In the genomic region with DNA sequence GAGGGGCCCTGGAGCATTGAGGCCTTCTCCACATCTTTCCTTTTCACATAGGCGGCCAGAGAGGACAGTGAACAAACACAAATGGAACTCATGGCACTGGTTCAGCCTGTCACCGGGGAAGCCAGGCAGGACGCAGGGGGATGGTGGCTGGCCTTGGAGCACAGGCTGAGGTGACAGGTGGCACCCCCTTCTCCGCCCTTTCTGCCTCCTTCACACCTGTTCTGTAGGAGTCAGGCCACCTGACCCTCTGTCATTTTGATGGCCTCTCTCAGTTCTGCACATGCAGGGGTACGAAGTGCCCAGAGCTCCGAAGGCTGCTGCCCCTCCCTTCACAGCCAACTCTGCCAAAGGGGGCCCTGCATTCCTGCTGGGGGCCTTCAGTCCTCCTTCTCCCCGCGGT, we compare ENCODE assay signal across 28 cellular contexts.
"Had no signal": no experiment of that assay in that cellular context is flagged by ENCODE, and none has a peak within 500 bp of the region (broad histone marks: within the 10 kb centered on the region; RNA-seq: fewer than 3 reads in every experiment).

No MANE protein-coding gene starts in this region.

- H3K27ac Mint-ChIP-seq: activated CD4-positive, alpha-beta memory T cell treated with anti-CD3 and anti-CD28 coated beads for 36 hours; activated CD4-positive, alpha-beta T cell treated with anti-CD3 and anti-CD28 coated beads for 36 hours; activated CD4-positive, alpha-beta T cell treated with anti-CD3 and anti-CD28 coated beads, Interleukin-2, amount 10 ng/mL, durations not matched to agents 24 days and 14 days; activated CD8-positive, alpha-beta memory T cell treated with anti-CD3 and anti-CD28 coated beads, Interleukin-2, amount 10 ng/mL, durations not matched to agents 7 days and 5 days; activated CD8-positive, alpha-beta T cell treated with anti-CD3 and anti-CD28 coated beads, Interleukin-2, amount 10 ng/mL, durations not matched to agents 7 days and 5 days; activated naive CD4-positive, alpha-beta T cell treated with anti-CD3 and anti-CD28 coated beads, Interleukin-2, amount 10 ng/mL, durations not matched to agents 7 days and 5 days; activated naive CD4-positive, alpha-beta T cell treated with anti-CD3 and anti-CD28 coated beads, Interleukin-2, amount 50 U/mL, for 72 hours; activated naive CD8-positive, alpha-beta T cell treated with anti-CD3 and anti-CD28 coated beads, Interleukin-2, amount 10 ng/mL, durations not matched to agents 7 days and 5 days; dendritic cell treated with granulocyte-macrophage colony-stimulating factor and Interleukin-4, amounts not matched to agents 40 ng/mL and 50 ng/mL, for 4 days; endodermal cell had no signal

- H3K4me3 ChIP-seq: ascending aorta, coronary artery, dorsolateral prefrontal cortex had no signal

- H3K36me3 Mint-ChIP-seq: activated CD4-positive, alpha-beta memory T cell treated with anti-CD3 and anti-CD28 coated beads for 36 hours; activated CD8-positive, alpha-beta memory T cell treated with anti-CD3 and anti-CD28 coated beads, Interleukin-2, amount 10 ng/mL, durations not matched to agents 7 days and 5 days; activated naive CD4-positive, alpha-beta T cell treated with anti-CD3 and anti-CD28 coated beads, Interleukin-2, amount 10 ng/mL, durations not matched to agents 7 days and 5 days; activated naive CD4-positive, alpha-beta T cell treated with anti-CD3 and anti-CD28 coated beads, Interleukin-2, amount 50 U/mL, for 72 hours; activated naive CD8-positive, alpha-beta T cell treated with anti-CD3 and anti-CD28 coated beads, Interleukin-2, amount 10 ng/mL, durations not matched to agents 7 days and 5 days had no signal

- DNase-seq: activated CD4-positive, alpha-beta memory T cell treated with anti-CD3 and anti-CD28 coated beads for 36 hours; activated CD4-positive, alpha-beta T cell treated with anti-CD3 and anti-CD28 coated beads for 36 hours; activated CD4-positive, alpha-beta T cell treated with anti-CD3 and anti-CD28 coated beads, Interleukin-2, amount 10 ng/mL, durations not matched to agents 24 days and 14 days; activated CD4-positive, CD25-positive, alpha-beta regulatory T cell; activated CD4-positive, CD25-positive, alpha-beta regulatory T cell treated with anti-CD3 and anti-CD28 coated beads, Interleukin-2, amount 50 U/mL, for 72 hours; activated CD8-positive, alpha-beta memory T cell treated with anti-CD3 and anti-CD28 coated beads, Interleukin-2, amount 10 ng/mL, durations not matched to agents 7 days and 5 days; activated CD8-positive, alpha-beta memory T cell treated with anti-CD3 and anti-CD28 coated beads, Interleukin-2, amount 50 U/mL, for 4 hours; activated CD8-positive, alpha-beta T cell treated with anti-CD3 and anti-CD28 coated beads, Interleukin-2, amount 10 ng/mL, durations not matched to agents 7 days and 5 days; activated gamma-delta T cell; activated naive CD4-positive, alpha-beta T cell; activated naive CD4-positive, alpha-beta T cell treated with anti-CD3 and anti-CD28 coated beads, Interleukin-2, amount 10 ng/mL, durations not matched to agents 7 days and 5 days; activated naive CD8-positive, alpha-beta T cell treated with anti-CD3 and anti-CD28 coated beads, Interleukin-2, amount 10 ng/mL, durations not matched to agents 7 days and 5 days; activated T-cell treated with anti-CD3 and anti-CD28 coated beads, Interleukin-2, amount 50 U/mL, for 1 hour; activated T-cell treated with anti-CD3 and anti-CD28 coated beads, Interleukin-2, amount 50 U/mL, for 48 hours; brain microvascular endothelial cell; effector memory CD4-positive, alpha-beta T cell; endodermal cell; foreskin fibroblast; head of caudate nucleus; T-helper 2 cell had no signal

- FAIRE-seq: bronchial epithelial cell, frontal cortex had no signal

- H3K4me1 Mint-ChIP-seq: activated CD4-positive, alpha-beta T cell treated with anti-CD3 and anti-CD28 coated beads for 36 hours; activated CD4-positive, alpha-beta T cell treated with anti-CD3 and anti-CD28 coated beads, Interleukin-2, amount 10 ng/mL, durations not matched to agents 24 days and 14 days; activated CD8-positive, alpha-beta memory T cell treated with anti-CD3 and anti-CD28 coated beads, Interleukin-2, amount 10 ng/mL, durations not matched to agents 7 days and 5 days; activated naive CD4-positive, alpha-beta T cell treated with anti-CD3 and anti-CD28 coated beads, Interleukin-2, amount 10 ng/mL, durations not matched to agents 7 days and 5 days; activated naive CD8-positive, alpha-beta T cell treated with anti-CD3 and anti-CD28 coated beads, Interleukin-2, amount 10 ng/mL, durations not matched to agents 7 days and 5 days; central memory CD8-positive, alpha-beta T cell; endodermal cell had no signal

- H3K9me3 Mint-ChIP-seq: activated CD4-positive, alpha-beta memory T cell treated with anti-CD3 and anti-CD28 coated beads for 36 hours; activated CD4-positive, alpha-beta T cell treated with anti-CD3 and anti-CD28 coated beads, Interleukin-2, amount 10 ng/mL, durations not matched to agents 24 days and 14 days; activated naive CD4-positive, alpha-beta T cell treated with anti-CD3 and anti-CD28 coated beads, Interleukin-2, amount 10 ng/mL, durations not matched to agents 7 days and 5 days; activated naive CD4-positive, alpha-beta T cell treated with anti-CD3 and anti-CD28 coated beads, Interleukin-2, amount 50 U/mL, for 72 hours; activated naive CD8-positive, alpha-beta T cell treated with anti-CD3 and anti-CD28 coated beads, Interleukin-2, amount 10 ng/mL, durations not matched to agents 7 days and 5 days; central memory CD8-positive, alpha-beta T cell; dendritic cell treated with granulocyte-macrophage colony-stimulating factor and Interleukin-4, amounts not matched to agents 40 ng/mL and 50 ng/mL, for 4 days; endodermal cell had no signal

- H3K4me3 Mint-ChIP-seq: activated CD4-positive, alpha-beta memory T cell treated with anti-CD3 and anti-CD28 coated beads for 36 hours; activated CD4-positive, alpha-beta T cell treated with anti-CD3 and anti-CD28 coated beads for 36 hours; activated CD4-positive, alpha-beta T cell treated with anti-CD3 and anti-CD28 coated beads, Interleukin-2, amount 10 ng/mL, durations not matched to agents 24 days and 14 days; activated CD8-positive, alpha-beta memory T cell treated with anti-CD3 and anti-CD28 coated beads, Interleukin-2, amount 10 ng/mL, durations not matched to agents 7 days and 5 days; activated CD8-positive, alpha-beta T cell treated with anti-CD3 and anti-CD28 coated beads, Interleukin-2, amount 10 ng/mL, durations not matched to agents 7 days and 5 days; activated naive CD4-positive, alpha-beta T cell treated with anti-CD3 and anti-CD28 coated beads, Interleukin-2, amount 10 ng/mL, durations not matched to agents 7 days and 5 days; activated naive CD8-positive, alpha-beta T cell treated with anti-CD3 and anti-CD28 coated beads, Interleukin-2, amount 10 ng/mL, durations not matched to agents 7 days and 5 days; central memory CD8-positive, alpha-beta T cell; dendritic cell treated with granulocyte-macrophage colony-stimulating factor and Interleukin-4, amounts not matched to agents 40 ng/mL and 50 ng/mL, for 4 days; endodermal cell had no signal
